In the genomic region with DNA sequence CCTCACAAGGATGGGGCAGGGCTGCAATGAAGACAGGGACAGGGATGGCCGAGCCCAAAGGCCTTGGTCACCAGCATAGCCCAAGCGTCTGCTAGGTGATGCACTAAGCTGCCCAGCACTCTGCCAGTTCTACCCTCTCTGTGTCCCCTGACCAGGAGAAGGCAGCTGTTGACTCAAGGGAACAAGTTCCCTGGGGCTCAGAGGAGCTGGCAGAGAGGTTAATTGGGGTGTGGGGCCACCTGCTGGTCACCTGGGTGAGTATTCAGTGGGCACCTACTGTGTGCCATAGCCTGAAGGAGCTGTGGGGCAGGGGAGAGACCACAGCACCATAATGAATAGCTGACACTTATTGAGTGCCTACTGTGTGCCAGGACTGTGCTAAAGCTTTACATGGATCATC, we compare ENCODE assay signal across 9 cellular contexts. TPM values are rescaled to one million over a fixed set of nuclear protein-coding genes. Genes with fewer than 3 reads are reported as not detected.
DNase-seq lines count a peak whose midpoint lies in the region; ATAC-seq and TF ChIP-seq lines count a peak whose summit lies in the region.
"Had no signal": no experiment of that assay in that cellular context is flagged by ENCODE, and none has a peak within 500 bp of the region (broad histone marks: within the 10 kb centered on the region; RNA-seq: fewer than 3 reads in every experiment).

No MANE protein-coding gene starts in this region.

- H3K36me3 Mint-ChIP-seq in activated T-helper 2 cell treated with anti-CD3 and anti-CD28 coated beads, Interferon-gamma antibody, Interleukin-2, Interleukin-4, amounts not matched to agents 10 μg/mL and 5 μg/mL and 100 μg/mL, durations not matched to agents 14 hours and 24 hours and 36 hours (ENCODE audit: low read depth), result peaks cover 22% of the 10 kb centered on the region

- no peaks in the 10 kb centered on the region for H3K9me3 ChIP-seq in left ventricle myocardium inferior (replicated peaks)
- H3K9me3 ChIP-seq: SJSA1 had no signal

- no peaks in the 10 kb centered on the region for H3K27me3 ChIP-seq in left ventricle myocardium inferior (ENCODE audit: low read depth)
- H3K27me3 ChIP-seq: SJSA1 had no signal

- TF ChIP-seq CTCF in GM12874 (IDR thresholded peaks at IDR 0.05; ENCODE audit: insufficient read depth, low read depth, low read length), result peak; percentile 59
- TF ChIP-seq CTCF in left ventricle myocardium inferior (IDR thresholded peaks at IDR 0.05; ENCODE audit: borderline replicate concordance), result peak; percentile 61

- intact Hi-C loops in activated T-helper 2 cell treated with anti-CD3 and anti-CD28 coated beads, Interferon-gamma antibody, Interleukin-2, Interleukin-4, amounts not matched to agents 10 μg/mL and 5 μg/mL and 100 μg/mL, durations not matched to agents 14 hours and 24 hours and 36 hours (cut with micrococcal nuclease), result loop anchor here (1.0 kb wide), 1 partner anchor 36 kb away; no protein-coding TSS in a partner anchor
- intact Hi-C loops in left ventricle myocardium inferior (cut with micrococcal nuclease), result no loop called here

- ATAC-seq in HG03175 (IDR thresholded peaks at IDR 0.05; ENCODE audit: unreplicated experiment) (no peak), HG02571 (IDR thresholded peaks at IDR 0.05; ENCODE audit: unreplicated experiment) (no peak)

- peak overlapping the region; percentile 10 for H3K27ac Mint-ChIP-seq in activated T-helper 2 cell treated with anti-CD3 and anti-CD28 coated beads, Interferon-gamma antibody, Interleukin-2, Interleukin-4, amounts not matched to agents 10 μg/mL and 5 μg/mL and 100 μg/mL, durations not matched to agents 14 hours and 24 hours and 36 hours

- H3K9me3 Mint-ChIP-seq in activated T-helper 2 cell treated with anti-CD3 and anti-CD28 coated beads, Interferon-gamma antibody, Interleukin-2, Interleukin-4, amounts not matched to agents 10 μg/mL and 5 μg/mL and 100 μg/mL, durations not matched to agents 14 hours and 24 hours and 36 hours, result no peaks in the 10 kb centered on the region

- peaks cover 48% of the 10 kb centered on the region for H3K4me1 ChIP-seq in left ventricle myocardium inferior
- H3K4me1 ChIP-seq: SJSA1 had no signal

- peaks cover 17% of the 10 kb centered on the region for H3K4me1 Mint-ChIP-seq in activated T-helper 2 cell treated with anti-CD3 and anti-CD28 coated beads, Interferon-gamma antibody, Interleukin-2, Interleukin-4, amounts not matched to agents 10 μg/mL and 5 μg/mL and 100 μg/mL, durations not matched to agents 14 hours and 24 hours and 36 hours (ENCODE audit: low read depth)

- no peak overlapping the region for H3K4me3 Mint-ChIP-seq in activated T-helper 2 cell treated with anti-CD3 and anti-CD28 coated beads, Interferon-gamma antibody, Interleukin-2, Interleukin-4, amounts not matched to agents 10 μg/mL and 5 μg/mL and 100 μg/mL, durations not matched to agents 14 hours and 24 hours and 36 hours (ENCODE audit: low read depth)

- DNase-seq in OCI-M1 (lab: John Stamatoyannopoulos, UW) (peak; percentile 34), left ventricle myocardium inferior (peak; percentile 49), mucosa of gallbladder (ENCODE audit: low spot score) (no peak)
- DNase-seq in activated T-helper 2 cell treated with anti-CD3 and anti-CD28 coated beads, Interferon-gamma antibody, Interleukin-2, Interleukin-4, amounts not matched to agents 10 μg/mL and 5 μg/mL and 100 μg/mL, durations not matched to agents 14 hours and 24 hours and 36 hours (ENCODE audit: low spot score), result peak; percentile 29
- peak; percentile 33 to 39 for DNase-seq in stimulated activated CD4-positive, alpha-beta T cell treated with anti-CD3 and anti-CD28 coated beads, Interleukin-4, amount 100 ng/mL, for 48 hours (ENCODE audit: low read depth in 2 of 2)

- peaks cover 7% of the 10 kb centered on the region for H3K36me3 ChIP-seq in left ventricle myocardium inferior
- H3K36me3 ChIP-seq: SJSA1 had no signal

- no peak overlapping the region for H3K4me3 ChIP-seq in left ventricle myocardium inferior
- H3K4me3 ChIP-seq: SJSA1 had no signal

- no peaks in the 10 kb centered on the region for H3K27me3 Mint-ChIP-seq in activated T-helper 2 cell treated with anti-CD3 and anti-CD28 coated beads, Interferon-gamma antibody, Interleukin-2, Interleukin-4, amounts not matched to agents 10 μg/mL and 5 μg/mL and 100 μg/mL, durations not matched to agents 14 hours and 24 hours and 36 hours (ENCODE audit: low read depth)

- H3K27ac ChIP-seq in left ventricle myocardium inferior (replicated peaks), result peak overlapping the region; percentile 90
- H3K27ac ChIP-seq: SJSA1 had no signal

RNA-seq across cellular contexts. Expression of gene DOCK3, which starts 22.0 kb away (rescaled TPM):
- total RNA-seq in activated T-helper 2 cell treated with anti-CD3 and anti-CD28 coated beads, Interferon-gamma antibody, Interleukin-2, Interleukin-4, amounts not matched to agents 10 μg/mL and 5 μg/mL and 100 μg/mL, durations not matched to agents 14 hours and 24 hours and 36 hours, result 1.1 and 1.4 TPM in 2 replicates
- total RNA-seq in left ventricle myocardium inferior (3.9 TPM), mucosa of gallbladder (1.3 TPM)

RNA-seq across cellular contexts. Expression of gene MAPKAPK3, which starts 35.8 kb away (rescaled TPM):
- total RNA-seq in activated T-helper 2 cell treated with anti-CD3 and anti-CD28 coated beads, Interferon-gamma antibody, Interleukin-2, Interleukin-4, amounts not matched to agents 10 μg/mL and 5 μg/mL and 100 μg/mL, durations not matched to agents 14 hours and 24 hours and 36 hours, result 178 and 190 TPM in 2 replicates
- total RNA-seq in left ventricle myocardium inferior, result 359 TPM
- 27.4 TPM for total RNA-seq in mucosa of gallbladder

RNA-seq across cellular contexts. Expression of gene CISH, which starts 41.1 kb away (rescaled TPM):
- total RNA-seq in activated T-helper 2 cell treated with anti-CD3 and anti-CD28 coated beads, Interferon-gamma antibody, Interleukin-2, Interleukin-4, amounts not matched to agents 10 μg/mL and 5 μg/mL and 100 μg/mL, durations not matched to agents 14 hours and 24 hours and 36 hours, result 351 and 355 TPM in 2 replicates
- total RNA-seq in left ventricle myocardium inferior (16.6 TPM), mucosa of gallbladder (6.2 TPM)

Comparison
In these comparisons a context has a peak if more than half of its experiments do, and no peak if none do; other contexts are left out.
1. RNA of gene CISH, which starts 41.1 kb away (total RNA-seq): 351 to 355 TPM in activated T-helper 2 cell treated with anti-CD3 and anti-CD28 coated beads, Interferon-gamma antibody, Interleukin-2, Interleukin-4, amounts not matched to agents 10 μg/mL and 5 μg/mL and 100 μg/mL, durations not matched to agents 14 hours and 24 hours and 36 hours; 16.6 TPM in left ventricle myocardium inferior (single experiment) and 6.2 TPM in mucosa of gallbladder (single experiment); every median in the first group is over 10 times any median in the second.